23 cellular contexts compared by ENCODE assay signal in genomic region chr12:120321382-120322202, GRCh38. TPM values are rescaled to one million over a fixed set of nuclear protein-coding genes. Genes with fewer than 3 reads are reported as not detected.
A peak's percentile ranks its signal among the peaks of the same experiment; 100 is the strongest.
DNase-seq lines count a peak whose midpoint lies in the region; ATAC-seq and TF ChIP-seq lines count a peak whose summit lies in the region.
"Had no signal": no experiment of that assay in that cellular context is flagged by ENCODE, and none has a peak within 500 bp of the region (broad histone marks: within the 10 kb centered on the region; RNA-seq: fewer than 3 reads in every experiment).

No MANE protein-coding gene starts in this region.

- H3K4me1 Mint-ChIP-seq in Calu3 (ENCODE audit: low read depth, unreplicated experiment) (peaks cover 34% of the 10 kb centered on the region), neural progenitor cell (peaks cover 16% of the 10 kb centered on the region)
- H3K4me1 Mint-ChIP-seq in CD4-positive, alpha-beta T cell (ENCODE audit: low read depth): peaks cover 20% of the 10 kb centered on the region
- peaks cover 21% of the 10 kb centered on the region for H3K4me1 Mint-ChIP-seq in activated T-cell treated with anti-CD3 and anti-CD28 coated beads, Interleukin-2, amount 50 U/mL, for 24 hours (ENCODE audit: low read depth)

- H3K27ac Mint-ChIP-seq in Calu3 (ENCODE audit: unreplicated experiment) (no peak overlapping the region), neural progenitor cell (peak overlapping the region; percentile 10)
- no peak overlapping the region for H3K27ac Mint-ChIP-seq in CD4-positive, alpha-beta T cell
- no peak overlapping the region for H3K27ac Mint-ChIP-seq in activated T-cell treated with anti-CD3 and anti-CD28 coated beads, Interleukin-2, amount 50 U/mL, for 24 hours
- H3K27ac Mint-ChIP-seq: activated naive CD8-positive, alpha-beta T cell had no signal

- H4K20me1 ChIP-seq in PC-3 (ENCODE audit: low read length) (no peaks in the 10 kb centered on the region), neural progenitor cell (ENCODE audit: low read depth) (no peaks in the 10 kb centered on the region)

- no peak for TF ChIP-seq CTCF in Calu3 (IDR thresholded peaks at IDR 0.05; ENCODE audit: unreplicated experiment)
- no peak for TF ChIP-seq CTCF in PC-3 (conservative IDR thresholded peaks at IDR 0.05; ENCODE audit: low read depth, low read length)
- no peak for TF ChIP-seq CTCF in neural progenitor cell (IDR thresholded peaks at IDR 0.05)
- TF ChIP-seq CTCF in CD4-positive, alpha-beta T cell (IDR thresholded peaks at IDR 0.05): no peak

- H3K9me3 ChIP-seq in PC-3 (ENCODE audit: low read length) (no peaks in the 10 kb centered on the region), neural progenitor cell (ENCODE audit: low read depth) (no peaks in the 10 kb centered on the region)
- H3K9me3 ChIP-seq in CD4-positive, alpha-beta T cell (ENCODE audit: control insufficient read depth, low read length): no peaks in the 10 kb centered on the region
- H3K9me3 ChIP-seq: sigmoid colon, suprapubic skin had no signal

- H3K27ac ChIP-seq in PC-3 (ENCODE audit: low read length): no peak overlapping the region
- H3K27ac ChIP-seq in neural progenitor cell: no peak overlapping the region
- H3K27ac ChIP-seq in CD4-positive, alpha-beta T cell (ENCODE audit: low read depth, low read length): no peak overlapping the region
- H3K27ac ChIP-seq: C4-2B, sigmoid colon, suprapubic skin had no signal

- H2AFZ ChIP-seq in PC-3 (ENCODE audit: low read length) (peak overlapping the region; percentile 51; the same call in 1 of the 2 replicates), neural progenitor cell (replicated peaks) (no peak overlapping the region)

- H3K36me3 Mint-ChIP-seq in Calu3 (ENCODE audit: insufficient read depth, unreplicated experiment): peaks cover 21% of the 10 kb centered on the region
- no peaks in the 10 kb centered on the region for H3K36me3 Mint-ChIP-seq in neural progenitor cell
- H3K36me3 Mint-ChIP-seq in CD4-positive, alpha-beta T cell (ENCODE audit: low read depth): peaks cover 4% of the 10 kb centered on the region
- no peaks in the 10 kb centered on the region for H3K36me3 Mint-ChIP-seq in activated T-cell treated with anti-CD3 and anti-CD28 coated beads, Interleukin-2, amount 50 U/mL, for 24 hours (ENCODE audit: low read depth)
- H3K36me3 Mint-ChIP-seq: activated naive CD8-positive, alpha-beta T cell had no signal

- intact Hi-C loops in Calu3 (cut with micrococcal nuclease; ENCODE audit: unreplicated experiment) (no loop called here), PC-3 (cut with micrococcal nuclease) (no loop called here)
- intact Hi-C loops in CD4-positive, alpha-beta T cell (cut with DNase I, micrococcal nuclease): loop anchor here in 1 of 2 experiments (10.0 kb wide), 3 partner anchors 113 to 393 kb away; partner anchors contain the start of genes CABP1, COX6A1 and UNC119B

- H3K9me3 Mint-ChIP-seq in Calu3 (ENCODE audit: low read depth, unreplicated experiment): no peaks in the 10 kb centered on the region
- no peaks in the 10 kb centered on the region for H3K9me3 Mint-ChIP-seq in neural progenitor cell
- no peaks in the 10 kb centered on the region for H3K9me3 Mint-ChIP-seq in CD4-positive, alpha-beta T cell
- H3K9me3 Mint-ChIP-seq in activated T-cell treated with anti-CD3 and anti-CD28 coated beads, Interleukin-2, amount 50 U/mL, for 24 hours: no peaks in the 10 kb centered on the region

- ATAC-seq in PC-3 (no peak), HG03135 (IDR thresholded peaks at IDR 0.05; ENCODE audit: unreplicated experiment) (no peak), GM19395 (IDR thresholded peaks at IDR 0.05; ENCODE audit: unreplicated experiment) (no peak)
- ATAC-seq in CD4-positive, alpha-beta T cell (ENCODE audit: poor library complexity): no peak

- H3K36me3 ChIP-seq in PC-3 (ENCODE audit: low read depth, low read length) (no peaks in the 10 kb centered on the region), neural progenitor cell (no peaks in the 10 kb centered on the region)
- H3K36me3 ChIP-seq: sigmoid colon, suprapubic skin had no signal

- H3K4me1 ChIP-seq in PC-3 (ENCODE audit: insufficient read depth, low read length) (peaks cover 11% of the 10 kb centered on the region), neural progenitor cell (peaks cover 4% of the 10 kb centered on the region)

- H3K79me2 ChIP-seq in PC-3 (ENCODE audit: low read length): peaks cover 6% of the 10 kb centered on the region
- H3K79me2 ChIP-seq in neural progenitor cell (ENCODE audit: low read depth): no peaks in the 10 kb centered on the region

- H3K27me3 ChIP-seq in PC-3 (ENCODE audit: low read length) (no peaks in the 10 kb centered on the region), neural progenitor cell (peaks cover 8% of the 10 kb centered on the region)
- no peaks in the 10 kb centered on the region for H3K27me3 ChIP-seq in CD4-positive, alpha-beta T cell (ENCODE audit: control insufficient read depth, insufficient read depth, low read length)
- H3K27me3 ChIP-seq: sigmoid colon, suprapubic skin had no signal

- no peak overlapping the region for H3K4me3 Mint-ChIP-seq in Calu3 (ENCODE audit: low read depth, unreplicated experiment)
- no peak overlapping the region for H3K4me3 Mint-ChIP-seq in neural progenitor cell
- H3K4me3 Mint-ChIP-seq in CD4-positive, alpha-beta T cell: no peak overlapping the region
- H3K4me3 Mint-ChIP-seq in activated T-cell treated with anti-CD3 and anti-CD28 coated beads, Interleukin-2, amount 50 U/mL, for 24 hours: no peak overlapping the region
- H3K4me3 Mint-ChIP-seq: activated naive CD8-positive, alpha-beta T cell had no signal

- no peak overlapping the region for H3K4me3 ChIP-seq in PC-3 (ENCODE audit: low read length)
- no peak overlapping the region for H3K4me3 ChIP-seq in neural progenitor cell
- H3K4me3 ChIP-seq: sigmoid colon, suprapubic skin had no signal

- H3K9me2 ChIP-seq in PC-3 (replicated peaks; ENCODE audit: low read length): no peaks in the 10 kb centered on the region

- no peak overlapping the region for H3K4me2 ChIP-seq in PC-3 (ENCODE audit: low read length)
- no peak overlapping the region for H3K4me2 ChIP-seq in neural progenitor cell

- CTCF ChIA-PET in Calu3 (lab: Charles Lee): interaction anchor here (0.6 to 2.3 kb wide), 7 partner anchors 19 to 326 kb away, joined by 3 to 9 read pairs (median 4); partner anchors contain the start of genes RNU4-1 and SIRT4
- CTCF ChIA-PET in PC-3 (lab: Charles Lee): interaction anchor here (0.5 kb wide), 1 partner anchor 25 kb away, joined by 5 read pairs; no protein-coding TSS in a partner anchor
- CTCF ChIA-PET in CD4-positive, alpha-beta T cell (lab: Charles Lee): interaction anchor here (2.5 kb wide), 1 partner anchor 20 kb away, joined by 10 read pairs; the partner anchor contains the start of gene SIRT4

- H3K27me3 Mint-ChIP-seq in Calu3 (ENCODE audit: unreplicated experiment) (no peaks in the 10 kb centered on the region), neural progenitor cell (ENCODE audit: insufficient read depth, low read depth) (peaks cover 13% of the 10 kb centered on the region)
- H3K27me3 Mint-ChIP-seq in CD4-positive, alpha-beta T cell: no peaks in the 10 kb centered on the region
- H3K27me3 Mint-ChIP-seq in activated T-cell treated with anti-CD3 and anti-CD28 coated beads, Interleukin-2, amount 50 U/mL, for 24 hours: no peaks in the 10 kb centered on the region
- H3K27me3 Mint-ChIP-seq: activated naive CD8-positive, alpha-beta T cell had no signal

- DNase-seq in Calu3 (peak; percentile 34), PC-3 (no peak), kidney tubule cell (ENCODE audit: low spot score) (peak; percentile 78), neural progenitor cell (ENCODE audit: low spot score) (no peak)
- DNase-seq in CD4-positive, alpha-beta T cell: no peak
- DNase-seq in activated T-cell treated with anti-CD3 and anti-CD28 coated beads, Interleukin-2, amount 50 U/mL, for 24 hours: no peak
- DNase-seq: activated CD8-positive, alpha-beta memory T cell treated with anti-CD3 and anti-CD28 coated beads for 24 hours; DMS153; effector CD4-positive, alpha-beta T cell; H7; NCI-H1105 treated with DMSO at 0.1 percent for 48 hours; NCI-H2107; NCI-H510A; occipital lobe; sigmoid colon had no signal

- BruUV-seq in Calu3 (replicated peaks; lab: Mats Ljungman, UMichigan) (no TSS peak), PC-3 (replicated peaks; lab: Mats Ljungman, UMichigan) (no TSS peak)

- H3K9ac ChIP-seq in PC-3 (ENCODE audit: low read length) (no peak overlapping the region), neural progenitor cell (peak overlapping the region; percentile 21)

- POLR2A ChIA-PET in PC-3 (lab: Charles Lee; ENCODE audit: unreplicated experiment): no interaction called here
- POLR2A ChIA-PET in CD4-positive, alpha-beta T cell (lab: Charles Lee): no interaction called here

- H3F3A ChIP-seq in PC-3 (ENCODE audit: low read length, unreplicated experiment) (no peaks in the 10 kb centered on the region), neural progenitor cell (ENCODE audit: low read depth) (peaks cover 26% of the 10 kb centered on the region)

RNA-seq across cellular contexts. Expression of gene PLA2G1B, which starts 6.0 kb away (rescaled TPM):
- not detected in 2 replicates for total RNA-seq in Calu3 (2022)
- not detected in 2 replicates for total RNA-seq in PC-3 (2014; rRNA removed)
- not detected in 2 replicates for total RNA-seq in neural progenitor cell (ENCODE audit: low replicate concordance)
- total RNA-seq in CD4-positive, alpha-beta T cell: not detected
- total RNA-seq: astrocyte, frontal cortex, H7, lower leg skin, occipital lobe, sigmoid colon, suprapubic skin had no signal

RNA-seq across cellular contexts. Expression of gene SIRT4, which starts 19.5 kb away (rescaled TPM):
- 1.1 and 1.6 TPM in 2 replicates for total RNA-seq in Calu3 (2022)
- 0.98 and 1.9 TPM in 2 replicates for total RNA-seq in PC-3 (2014; rRNA removed)
- total RNA-seq in neural progenitor cell (ENCODE audit: low replicate concordance): 3.8 and 6.8 TPM in 2 replicates
- total RNA-seq in CD4-positive, alpha-beta T cell: under 1 TPM in 1 of 2 experiments, not detected in 1; 0.59 TPM

RNA-seq across cellular contexts. Expression of gene RNU4-1, which starts 28.6 kb away (rescaled TPM):
- total RNA-seq in Calu3 (2022) (2,759 and 3,670 TPM in 2 replicates), PC-3 (2014; rRNA removed) (under 0.01 TPM in 2 replicates), neural progenitor cell (ENCODE audit: low replicate concordance) (under 0.01 TPM in 2 replicates)
- 1,000 to 10,000 TPM in 1 of 2 experiments, 100 to 1,000 TPM in 1; 913 to 1,035 TPM for total RNA-seq in CD4-positive, alpha-beta T cell
- total RNA-seq: suprapubic skin had no signal

RNA-seq across cellular contexts. Expression of gene RNU4-2, which starts 29.9 kb away (rescaled TPM):
- total RNA-seq in Calu3 (2022) (5,016 and 6,756 TPM in 2 replicates), PC-3 (2014; rRNA removed) (under 0.01 TPM in 2 replicates), neural progenitor cell (ENCODE audit: low replicate concordance) (under 0.01 TPM in 1 of 2 replicates, not detected in the other)
- total RNA-seq in CD4-positive, alpha-beta T cell: 1,000 to 10,000 TPM; 8,097 to 9,671 TPM

RNA-seq across cellular contexts. Expression of gene MSI1, which starts 47.4 kb away (rescaled TPM):
- total RNA-seq in Calu3 (2022) (0.56 and 1.4 TPM in 2 replicates), PC-3 (2014; rRNA removed) (0.12 TPM in 1 of 2 replicates, not detected in the other), neural progenitor cell (ENCODE audit: low replicate concordance) (40.2 and 48.6 TPM in 2 replicates)
- total RNA-seq in CD4-positive, alpha-beta T cell: not detected

Comparison
In these comparisons a context has a peak if more than half of its experiments do, and no peak if none do; other contexts are left out.
1. DNase-seq: peak in Calu3 (single experiment) and kidney tubule cell (single experiment); none in PC-3 (single experiment), neural progenitor cell (single experiment), CD4-positive, alpha-beta T cell (0 of 10) and activated T-cell treated with anti-CD3 and anti-CD28 coated beads, Interleukin-2, amount 50 U/mL, for 24 hours (single experiment).
2. RNA of gene RNU4-1, which starts 28.6 kb away (total RNA-seq): 2,759 to 3,670 TPM in Calu3 and 913 to 1,035 TPM in CD4-positive, alpha-beta T cell; under 0.01 TPM in PC-3 and under 0.01 TPM in neural progenitor cell; every median in the first group is over 100 times any median in the second.